ENCODE assay signal across 14 cellular contexts in genomic region chr1:232328496-232329102, GRCh38.
DNase-seq lines count a peak whose midpoint lies in the region; TF ChIP-seq lines count a peak whose summit lies in the region.
"Had no signal": no experiment of that assay in that cellular context is flagged by ENCODE, and none has a peak within 500 bp of the region (broad histone marks: within the 10 kb centered on the region; RNA-seq: fewer than 3 reads in every experiment).

No MANE protein-coding gene starts in this region.

- H4K20me1 ChIP-seq in hepatocyte (ENCODE audit: insufficient read depth, poor library complexity, severe bottlenecking): no peaks in the 10 kb centered on the region

- in situ Hi-C loops in brain microvascular endothelial cell (cut with HindIII; ENCODE audit: low pct_ligation_motif_present, low sequenced_read_pairs): no loop called here
- in situ Hi-C loops in transverse colon (cut with MboI; ENCODE audit: low pct_ligation_motif_present in 1 of 4, low pct_unique_long_range_greater_than_20kb in 1 of 4, low sequenced_read_pairs in 3 of 4): no loop called here

- H3K4me2 ChIP-seq in hepatocyte: no peak overlapping the region
- H3K4me2 ChIP-seq: PC-9 had no signal

- H3K79me2 ChIP-seq in hepatocyte: no peaks in the 10 kb centered on the region

- no peaks in the 10 kb centered on the region for H3K9me2 ChIP-seq in hepatocyte (replicated peaks; ENCODE audit: insufficient read depth)

- TF ChIP-seq CTCF in AG10803 (conservative IDR thresholded peaks at IDR 0.05; ENCODE audit: low read length) (no peak), NB4 (IDR thresholded peaks at IDR 0.05; ENCODE audit: low read depth, low read length) (no peak), brain microvascular endothelial cell (IDR thresholded peaks at IDR 0.05; ENCODE audit: low read depth, low read length, missing control alignments) (no peak), hepatocyte (IDR thresholded peaks at IDR 0.05; ENCODE audit: poor library complexity) (no peak), transverse colon (IDR thresholded peaks at IDR 0.05) (no peak)

- no peak overlapping the region for H2AFZ ChIP-seq in hepatocyte
- H2AFZ ChIP-seq: PC-9 had no signal

- H3K36me3 ChIP-seq in brain microvascular endothelial cell (replicated peaks): no peaks in the 10 kb centered on the region
- H3K36me3 ChIP-seq in hepatocyte (replicated peaks; ENCODE audit: insufficient read depth, low read depth): no peaks in the 10 kb centered on the region
- H3K36me3 ChIP-seq in transverse colon: no peaks in the 10 kb centered on the region
- H3K36me3 ChIP-seq: gastroesophageal sphincter, uterus had no signal

- no peaks in the 10 kb centered on the region for H3K9me3 ChIP-seq in hepatocyte (ENCODE audit: low read depth)
- no peaks in the 10 kb centered on the region for H3K9me3 ChIP-seq in transverse colon
- H3K9me3 ChIP-seq: gastroesophageal sphincter, uterus had no signal

- no peak for TF ChIP-seq EP300 in transverse colon (IDR thresholded peaks at IDR 0.05; ENCODE audit: low read depth)

- DNase-seq in AG10803 (ENCODE audit: low read depth) (peak; percentile 27), NB4 (ENCODE audit: low read depth) (peak; percentile 34), brain microvascular endothelial cell (peak; percentile 64), hepatocyte (ENCODE audit: low spot score) (no peak), transverse colon (no peak), NCI-H2029 treated with DMSO at 0.1 percent for 48 hours (lab: John Stamatoyannopoulos, UW) (no peak), DMS 273 treated with DMSO at 0.1 percent for 48 hours (lab: John Stamatoyannopoulos, UW) (no peak)
- no peak for DNase-seq in stimulated activated CD4-positive, alpha-beta T cell treated with anti-CD3 and anti-CD28 coated beads, Interleukin-15, amount 100 ng/mL, for 24 hours
- DNase-seq: activated naive CD8-positive, alpha-beta T cell treated with anti-CD3 and anti-CD28 coated beads, Interleukin-2, amount 50 U/mL, for 24 hours; CD8-positive, alpha-beta memory T cell; NCI-H226; PC-9; uterus had no signal

- peaks cover 26% of the 10 kb centered on the region for H3K4me1 ChIP-seq in hepatocyte (ENCODE audit: insufficient read depth)
- H3K4me1 ChIP-seq in transverse colon: peaks cover 0 to 5% (median 0%) of the 10 kb centered on the region in 4 donors
- H3K4me1 ChIP-seq: gastroesophageal sphincter, uterus had no signal

- H3K4me3 ChIP-seq in AG10803 (ENCODE audit: low read length) (no peak overlapping the region), NB4 (ENCODE audit: low read depth, low read length) (no peak overlapping the region), brain microvascular endothelial cell (ENCODE audit: low read depth, low read length) (no peak overlapping the region), hepatocyte (no peak overlapping the region), transverse colon (no peak overlapping the region)
- H3K4me3 ChIP-seq: gastroesophageal sphincter, PC-9, uterus had no signal

- intact Hi-C loops in transverse colon (cut with DNase I; ENCODE audit: low total_unique reads): no loop called here

- H3K27ac ChIP-seq in brain microvascular endothelial cell: no peak overlapping the region
- peak overlapping the region; percentile 29 for H3K27ac ChIP-seq in hepatocyte
- H3K27ac ChIP-seq in transverse colon: no peak overlapping the region
- H3K27ac ChIP-seq: PC-9, uterus had no signal

- 52% methylated on average over 4 of the region's 4 CpGs for WGBS in hepatocyte (ENCODE audit: low lambda C conversion rate, missing lambda C conversion rate)
- WGBS in transverse colon (ENCODE audit: low coverage in 1 of 2), 2 donors: 77 to 89% methylated on average over 3 to 4 of the region's 4 CpGs

- TF ChIP-seq POLR2A in NB4 (IDR thresholded peaks at IDR 0.05; ENCODE audit: extremely low read depth, insufficient read length) (no peak), transverse colon (IDR thresholded peaks at IDR 0.05) (no peak)

- H3K27me3 ChIP-seq in brain microvascular endothelial cell (replicated peaks): no peaks in the 10 kb centered on the region
- no peaks in the 10 kb centered on the region for H3K27me3 ChIP-seq in hepatocyte
- H3K27me3 ChIP-seq in transverse colon: no peaks in the 10 kb centered on the region
- H3K27me3 ChIP-seq: gastroesophageal sphincter, uterus had no signal

Comparison
In these comparisons a context has a peak if more than half of its experiments do, and no peak if none do; other contexts are left out.
1. DNase-seq: peak in AG10803 (single experiment), NB4 (single experiment) and brain microvascular endothelial cell (single experiment); none in hepatocyte (single experiment), transverse colon (single experiment), NCI-H2029 treated with DMSO at 0.1 percent for 48 hours (single experiment), stimulated activated CD4-positive, alpha-beta T cell treated with anti-CD3 and anti-CD28 coated beads, Interleukin-15, amount 100 ng/mL, for 24 hours (single experiment) and DMS 273 treated with DMSO at 0.1 percent for 48 hours (single experiment).